ENCODE assay signal across 8 cellular contexts in the genomic region with DNA sequence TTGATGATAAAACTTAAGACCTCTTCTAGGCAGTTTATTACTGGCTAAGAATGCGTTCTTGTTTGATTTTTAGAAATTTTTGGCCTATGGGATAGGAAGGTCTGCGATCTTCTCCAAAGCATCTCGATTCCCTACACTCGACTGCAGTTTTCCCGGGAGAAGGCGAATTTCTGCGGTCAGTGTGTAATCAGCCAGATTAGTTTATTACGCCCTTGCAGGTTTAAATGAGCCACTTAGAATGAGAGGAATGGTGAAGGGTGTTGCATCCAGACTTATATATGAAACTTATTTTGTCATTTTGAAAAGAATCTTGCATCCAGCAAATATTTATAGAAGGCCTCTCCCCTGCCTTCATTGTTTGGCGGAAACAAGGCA. TPM values are rescaled to one million over a fixed set of nuclear protein-coding genes. Genes with fewer than 3 reads are reported as not detected.
DNase-seq lines count a peak whose midpoint lies in the region; TF ChIP-seq lines count a peak whose summit lies in the region.

No MANE protein-coding gene starts in this region.

- no peaks in the 10 kb centered on the region; the same call in 1 of the 2 replicates for H3K36me3 ChIP-seq in GM06990 (ENCODE audit: control insufficient read depth, insufficient read depth, low read length)
- H3K36me3 ChIP-seq in rectal smooth muscle tissue (ENCODE audit: control insufficient read depth, insufficient read depth, low read length), result no peaks in the 10 kb centered on the region

- peaks cover 5% of the 10 kb centered on the region for H3K4me1 ChIP-seq in rectal smooth muscle tissue (ENCODE audit: control insufficient read depth, insufficient read depth, low read length)

- no peak for DNase-seq in GM06990 (ENCODE audit: extremely low read depth, insufficient read length)
- peak; percentile 24 for DNase-seq in RPMI7951 (ENCODE audit: low read depth)
- DNase-seq in fibroblast of mammary gland (ENCODE audit: low read depth), result no peak
- DNase-seq in Ammon's horn (ENCODE audit: low spot score), result no peak
- DNase-seq in SIG-M5 (lab: John Stamatoyannopoulos, UW), result no peak
- DNase-seq in DMS53 treated with DMSO at 0.1 percent for 48 hours (lab: John Stamatoyannopoulos, UW; ENCODE audit: unreplicated experiment), result no peak
- DNase-seq in activated CD4-positive, alpha-beta T cell treated with anti-CD3 and anti-CD28 coated beads, Interleukin-2, amount 50 U/mL, for 4 hours, result no peak

- H3K27me3 ChIP-seq in GM06990 (replicated peaks; ENCODE audit: control insufficient read depth, insufficient read depth, low read length), result no peaks in the 10 kb centered on the region
- no peaks in the 10 kb centered on the region for H3K27me3 ChIP-seq in rectal smooth muscle tissue (ENCODE audit: control insufficient read depth, insufficient read depth, low read length)

- TF ChIP-seq CTCF in GM06990 (IDR thresholded peaks at IDR 0.05; ENCODE audit: insufficient read depth, low read length, poor library complexity, severe bottlenecking) (no peak), fibroblast of mammary gland (conservative IDR thresholded peaks at IDR 0.05; ENCODE audit: control insufficient read depth, insufficient read depth, low read depth, low read length) (no peak)

- peak overlapping the region; percentile 13 for H3K9ac ChIP-seq in rectal smooth muscle tissue (ENCODE audit: low read length)

- peak overlapping the region; percentile 79 for H3K4me3 ChIP-seq in GM06990 (replicated peaks; ENCODE audit: low read depth, low read length)
- peak overlapping the region; percentile 81 for H3K4me3 ChIP-seq in fibroblast of mammary gland (ENCODE audit: control insufficient read depth, low read depth, low read length)
- H3K4me3 ChIP-seq in rectal smooth muscle tissue (ENCODE audit: low read length), result peak overlapping the region; percentile 91

- H3K27ac ChIP-seq in rectal smooth muscle tissue (ENCODE audit: low read depth, low read length), result peak overlapping the region; percentile 85

RNA-seq across cellular contexts. Expression of a gene that starts 1.2 kb away (rescaled TPM):
- 25.7 and 34.0 TPM in 2 replicates for total RNA-seq in RPMI7951 (2014; rRNA removed; shearing (Covaris generic))
